In genomic region chr3:4983739-4984510, GRCh38 we compare ENCODE assay signal across 8 cellular contexts. TPM values are rescaled to one million over a fixed set of nuclear protein-coding genes. Genes with fewer than 3 reads are reported as not detected.
DNase-seq lines count a peak whose midpoint lies in the region; ATAC-seq and TF ChIP-seq lines count a peak whose summit lies in the region.

No MANE protein-coding gene starts in this region.

- H3K9me3 ChIP-seq in NT2/D1 (ENCODE audit: insufficient read depth, low read length) (no peaks in the 10 kb centered on the region), skeletal muscle tissue (ENCODE audit: control insufficient read depth in 3 of 3, low read length in 3 of 3) (no peaks in the 10 kb centered on the region)

- TF ChIP-seq CTCF in GM13976 (IDR thresholded peaks at IDR 0.05; ENCODE audit: borderline replicate concordance, control extremely low read depth, extremely low read depth, insufficient read depth, missing control alignments): no peak

- DNase-seq in GM13976 (ENCODE audit: low spot score) (peak; percentile 65), NT2/D1 (ENCODE audit: low read depth, low spot score) (no peak), fibroblast of the conjunctiva (ENCODE audit: low read depth) (peak; percentile 64), NCI-H526 treated with DMSO at 0.1 percent for 48 hours (lab: John Stamatoyannopoulos, UW) (no peak), HPDE6-E6E7 (ENCODE audit: extremely low spot score) (no peak)
- DNase-seq in activated T-cell treated with anti-CD3 and anti-CD28 coated beads, Interleukin-2, amount 50 U/mL, for 48 hours: peak; percentile 79 to 81

- H3K4me3 ChIP-seq in NT2/D1 (ENCODE audit: insufficient read length, low read depth): no peak overlapping the region
- H3K4me3 ChIP-seq in skeletal muscle tissue (ENCODE audit: low read length in 3 of 3): peak overlapping the region; percentile 90 to 100 (median 99)

- H3K27me3 ChIP-seq in NT2/D1 (ENCODE audit: insufficient read depth, insufficient read length) (peaks cover 30% of the 10 kb centered on the region), skeletal muscle tissue (ENCODE audit: control insufficient read depth in 3 of 3, insufficient read depth in 3 of 3, low read length in 3 of 3) (no peaks in the 10 kb centered on the region)

- H3K27ac ChIP-seq in skeletal muscle tissue (ENCODE audit: low read depth, low read length): peak overlapping the region; percentile 98

- in situ Hi-C loops in GM13976 (cut with MboI; ENCODE audit: low sequenced_read_pairs, unreplicated experiment): no loop called here

- peak; percentile 50 for ATAC-seq in HG02623 (IDR thresholded peaks at IDR 0.05; ENCODE audit: unreplicated experiment)

- H3K9ac ChIP-seq in NT2/D1 (ENCODE audit: insufficient read length, low read depth) (peak overlapping the region; percentile 39), skeletal muscle tissue (ENCODE audit: low read depth in 1 of 3, low read length in 3 of 3) (peak overlapping the region; percentile 95 to 100 (median 98))

- H3K4me1 ChIP-seq in NT2/D1 (ENCODE audit: insufficient read depth, insufficient read length) (peaks cover 24% of the 10 kb centered on the region), skeletal muscle tissue (ENCODE audit: control insufficient read depth in 3 of 3, insufficient read depth in 3 of 3, low read length in 3 of 3) (peaks cover 52 to 70% (median 68%) of the 10 kb centered on the region in 3 donors)

- peaks cover 54% of the 10 kb centered on the region for H3K36me3 ChIP-seq in NT2/D1 (ENCODE audit: insufficient read depth, insufficient read length, low read length)
- peaks cover 28 to 44% (median 34%) of the 10 kb centered on the region in 3 donors for H3K36me3 ChIP-seq in skeletal muscle tissue (ENCODE audit: control insufficient read depth in 3 of 3, insufficient read depth in 3 of 3, low read length in 3 of 3)

RNA-seq across cellular contexts. Expression of gene BHLHE40, which starts 4.7 kb away (rescaled TPM):
- total RNA-seq in skeletal muscle tissue: 11.0 TPM

Comparison
In these comparisons a context has a peak if more than half of its experiments do, and no peak if none do; other contexts are left out.
1. DNase-seq: peak in GM13976 (single experiment), activated T-cell treated with anti-CD3 and anti-CD28 coated beads, Interleukin-2, amount 50 U/mL, for 48 hours (2 of 2) and fibroblast of the conjunctiva (single experiment); none in NT2/D1 (single experiment), NCI-H526 treated with DMSO at 0.1 percent for 48 hours (single experiment) and HPDE6-E6E7 (single experiment).